Comparison of ENCODE assay signal across 12 cellular contexts in genomic region chr3:123143669-123144411, GRCh38. TPM values are rescaled to one million over a fixed set of nuclear protein-coding genes. Genes with fewer than 3 reads are reported as not detected.
DNase-seq lines count a peak whose midpoint lies in the region; ATAC-seq lines count a peak whose summit lies in the region.
"Had no signal": no experiment of that assay in that cellular context is flagged by ENCODE, and none has a peak within 500 bp of the region (broad histone marks: within the 10 kb centered on the region; RNA-seq: fewer than 3 reads in every experiment).

No MANE protein-coding gene starts in this region.

- no peaks in the 10 kb centered on the region for H3K27me3 Mint-ChIP-seq in activated T-helper 17 cell treated with anti-CD3 and anti-CD28 coated beads, Interleukin-2, amount 50 U/mL, for 72 hours
- H3K27me3 Mint-ChIP-seq: effector memory CD8-positive, alpha-beta T cell had no signal

- no peaks in the 10 kb centered on the region for H3K4me1 Mint-ChIP-seq in activated T-helper 17 cell treated with anti-CD3 and anti-CD28 coated beads, Interleukin-2, amount 50 U/mL, for 72 hours

- peak overlapping the region; percentile 28 for H3K27ac Mint-ChIP-seq in activated T-helper 17 cell treated with anti-CD3 and anti-CD28 coated beads, Interleukin-2, amount 50 U/mL, for 72 hours

- H3K9me3 Mint-ChIP-seq in activated T-helper 17 cell treated with anti-CD3 and anti-CD28 coated beads, Interleukin-2, amount 50 U/mL, for 72 hours = no peaks in the 10 kb centered on the region
- H3K9me3 Mint-ChIP-seq: effector memory CD8-positive, alpha-beta T cell had no signal

- ATAC-seq in activated T-helper 17 cell treated with anti-CD3 and anti-CD28 coated beads, Interleukin-2, amount 50 U/mL, for 72 hours (replicated peaks) = no peak
- ATAC-seq in HG02885 (IDR thresholded peaks at IDR 0.05; ENCODE audit: poor library complexity, unreplicated experiment) = no peak
- ATAC-seq: effector memory CD8-positive, alpha-beta T cell had no signal

- DNase-seq in ACHN (peak; percentile 34), HuH-7 (ENCODE audit: low spot score) (peak; percentile 36), kidney tubule cell (ENCODE audit: low spot score) (peak; percentile 68), NCI-H1436 (lab: John Stamatoyannopoulos, UW) (no peak), MV-4-11 (lab: John Stamatoyannopoulos, UW) (no peak)
- DNase-seq in activated naive CD4-positive, alpha-beta T cell treated with anti-CD3 and anti-CD28 coated beads, Interleukin-2, amount 50 U/mL, for 16 hours = no peak
- DNase-seq: effector memory CD8-positive, alpha-beta T cell; NCI-H1694; stomach; T-helper 9 cell had no signal

- in situ Hi-C loops in ACHN (cut with HindIII; ENCODE audit: low pct_ligation_motif_present, low pct_unique_long_range_greater_than_20kb, low sequenced_read_pairs) = no loop called here

- H3K36me3 Mint-ChIP-seq in activated T-helper 17 cell treated with anti-CD3 and anti-CD28 coated beads, Interleukin-2, amount 50 U/mL, for 72 hours (ENCODE audit: low read depth) = peaks cover 42% of the 10 kb centered on the region

- H3K4me3 Mint-ChIP-seq in activated T-helper 17 cell treated with anti-CD3 and anti-CD28 coated beads, Interleukin-2, amount 50 U/mL, for 72 hours = no peak overlapping the region
- H3K4me3 Mint-ChIP-seq: effector memory CD8-positive, alpha-beta T cell had no signal

RNA-seq across cellular contexts. Expression of gene SEC22A, which starts 57.9 kb away (rescaled TPM):
- total RNA-seq in activated T-helper 17 cell treated with anti-CD3 and anti-CD28 coated beads, Interleukin-2, amount 50 U/mL, for 72 hours = 10 to 100 TPM; 15.9 to 20.1 TPM

Comparison
In these comparisons a context has a peak if more than half of its experiments do, and no peak if none do; other contexts are left out.
1. DNase-seq: peak in ACHN (single experiment), HuH-7 (single experiment) and kidney tubule cell (single experiment); none in NCI-H1436 (single experiment), MV-4-11 (single experiment) and activated naive CD4-positive, alpha-beta T cell treated with anti-CD3 and anti-CD28 coated beads, Interleukin-2, amount 50 U/mL, for 16 hours (single experiment).